ENCODE assay signal across 20 cellular contexts in the genomic region with DNA sequence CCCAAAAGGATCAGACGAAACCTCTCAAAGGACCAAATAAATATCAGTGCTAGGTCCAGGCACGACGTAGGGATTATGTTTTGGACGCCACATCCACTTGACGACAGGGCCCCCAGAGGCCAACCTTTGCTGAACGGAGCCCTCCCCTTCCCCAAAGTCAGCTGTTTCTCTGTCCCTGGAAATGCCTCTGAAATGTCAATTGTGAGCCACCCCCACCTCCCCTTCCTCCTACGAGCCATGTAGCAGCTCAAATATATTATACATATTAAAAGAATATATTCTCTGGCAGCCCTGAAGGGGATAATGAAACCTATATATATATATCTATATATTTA. TPM values are rescaled to one million over a fixed set of nuclear protein-coding genes. Genes with fewer than 3 reads are reported as not detected.
A peak's percentile ranks its signal among the peaks of the same experiment; 100 is the strongest.
DNase-seq lines count a peak whose midpoint lies in the region; ATAC-seq, FAIRE-seq and TF ChIP-seq lines count a peak whose summit lies in the region.
"Had no signal": no experiment of that assay in that cellular context is flagged by ENCODE, and none has a peak within 500 bp of the region (broad histone marks: within the 10 kb centered on the region; RNA-seq: fewer than 3 reads in every experiment).

No MANE protein-coding gene starts in this region.

- intact Hi-C loops in K562 (cut with micrococcal nuclease) (loop anchor here (1.0 to 5.0 kb wide), 3 partner anchors 33 to 655 kb away; no protein-coding TSS in a partner anchor), colonic mucosa (cut with DNase I) (no loop called here)

- TF ChIP-seq RAD21 in K562 (CRISPR knock-in tag; conservative IDR thresholded peaks at IDR 0.05 in 1 of 2, IDR thresholded peaks at IDR 0.05 in 1 of 2) = no peak
- TF ChIP-seq RAD21 in neural cell (conservative IDR thresholded peaks at IDR 0.05) = no peak

- H3K9me1 ChIP-seq in K562 (ENCODE audit: control insufficient read depth, insufficient read depth, low read length) = no peaks in the 10 kb centered on the region

- H3K4me2 ChIP-seq in K562 (ENCODE audit: insufficient read depth, low read length) (no peak overlapping the region), neural cell (ENCODE audit: low read length) (peak overlapping the region; percentile 27)

- H3K4me1 ChIP-seq in HUES64 (ENCODE audit: insufficient read depth, low read length) = peaks cover 24% of the 10 kb centered on the region
- H3K4me1 ChIP-seq in K562 (replicated peaks in 1 of 2; ENCODE audit: control insufficient read depth in 2 of 2, insufficient read depth in 2 of 2, low read length in 2 of 2) = peaks cover 10 to 16% of the 10 kb centered on the region in 2 experiments; a peak in 4 of 5 replicates
- H3K4me1 ChIP-seq in colonic mucosa = no peaks in the 10 kb centered on the region

- 20% methylated on average over 6 of the region's 7 CpGs for WGBS in HUES64
- WGBS in K562 (ENCODE audit: insufficient coverage, low coverage, missing lambda C conversion rate) = 11% methylated on average over 7 of the region's 7 CpGs

- BruUV-seq in K562 (replicated peaks; lab: Mats Ljungman, UMichigan) = no TSS peak

- CTCF ChIA-PET in K562 (lab: Yijun Ruan, JAX; ENCODE audit: low intra/inter-chr PET ratio) = no interaction called here

- no peaks in the 10 kb centered on the region for H3K9me3 ChIP-seq in HUES64 (ENCODE audit: insufficient read depth, low read depth, low read length)
- H3K9me3 ChIP-seq in K562 (replicated peaks; ENCODE audit: control insufficient read depth, insufficient read depth, low read depth, low read length) = no peaks in the 10 kb centered on the region
- no peaks in the 10 kb centered on the region for H3K9me3 ChIP-seq in neural cell (ENCODE audit: low read length)
- no peaks in the 10 kb centered on the region for H3K9me3 ChIP-seq in colonic mucosa
- H3K9me3 ChIP-seq: body of pancreas had no signal

- TF ChIP-seq POLR2A in K562 (conservative IDR thresholded peaks at IDR 0.05) = no peak

- ATAC-seq in K562 (no peak), GM18519 (IDR thresholded peaks at IDR 0.05; ENCODE audit: low FRiP score, unreplicated experiment) (no peak), HG02870 (IDR thresholded peaks at IDR 0.05; ENCODE audit: unreplicated experiment) (no peak)
- ATAC-seq: activated naive CD4-positive, alpha-beta T cell treated with anti-CD3 and anti-CD28 coated beads, Interleukin-2, amount 50 U/mL, for 72 hours; body of pancreas; left ventricle myocardium superior; PC-3; stimulated activated naive B cell treated with anti-CD40 and anti-IgM and Interleukin-4, amounts not matched to agents 10 μg/mL and 1 μg/mL and 100 μg/mL, for 72 hours had no signal

- no peak for TF ChIP-seq CTCF in K562 (IDR thresholded peaks at IDR 0.05 in 2 of 3, conservative IDR thresholded peaks at IDR 0.05 in 1 of 3; ENCODE audit: insufficient read depth in 2 of 3, low read depth in 1 of 3, low read length in 3 of 3)
- TF ChIP-seq CTCF in neural cell (IDR thresholded peaks at IDR 0.05; ENCODE audit: poor library complexity, severe bottlenecking) = no peak
- no peak for TF ChIP-seq CTCF in colonic mucosa (IDR thresholded peaks at IDR 0.05)

- POLR2A ChIA-PET in K562 (lab: Yijun Ruan, JAX) = interaction anchor here (0.7 to 0.9 kb wide), 2 partner anchors 12 to 345 kb away, joined by 3 read pairs; no protein-coding TSS in a partner anchor

- 0 out of 2 replicates have a peak overlapping the region, but pooled peaks have one; percentile 14 for H2AFZ ChIP-seq in K562 (ENCODE audit: low read depth, low read length)
- peak overlapping the region; percentile 65 for H2AFZ ChIP-seq in neural cell (ENCODE audit: low read depth, low read length)

- no peaks in the 10 kb centered on the region for H3K9me2 ChIP-seq in neural cell (ENCODE audit: insufficient read depth, low read length)

- H3K9ac ChIP-seq in HUES64 (ENCODE audit: low read depth, low read length) = no peak overlapping the region
- peak overlapping the region in 1 of 2 experiments; percentile 68; a peak in 1 of 4 replicates for H3K9ac ChIP-seq in K562 (ENCODE audit: insufficient read depth in 1 of 2, low read depth in 2 of 2, low read length in 2 of 2)
- H3K9ac ChIP-seq in neural cell (ENCODE audit: low read length) = no peak overlapping the region
- H3K9ac ChIP-seq in colonic mucosa (ENCODE audit: low read depth in 2 of 2, low read length in 2 of 2) = no peak overlapping the region

- TF ChIP-seq EP300 in K562 (IDR thresholded peaks at IDR 0.05; ENCODE audit: low read length) (no peak), neural cell (conservative IDR thresholded peaks at IDR 0.05; ENCODE audit: poor library complexity, severe bottlenecking) (no peak)

- H3K27ac ChIP-seq in HUES64 (ENCODE audit: low read depth, low read length) = no peak overlapping the region
- no peak overlapping the region for H3K27ac ChIP-seq in K562 (ENCODE audit: extremely low read depth, low read depth, low read length)
- peak overlapping the region; percentile 45 for H3K27ac ChIP-seq in neural cell (ENCODE audit: low read length)
- no peak overlapping the region for H3K27ac ChIP-seq in colonic mucosa
- H3K27ac ChIP-seq: 22Rv1, body of pancreas, C4-2B had no signal

- H3F3A ChIP-seq in neural cell (ENCODE audit: insufficient read depth, low read length, poor library complexity, severe bottlenecking) = no peaks in the 10 kb centered on the region

- H4K20me1 ChIP-seq in K562 (replicated peaks; ENCODE audit: control insufficient read depth, insufficient read depth, low read length) = peaks cover 9% of the 10 kb centered on the region; the same call in 1 of the 2 replicates
- no peaks in the 10 kb centered on the region for H4K20me1 ChIP-seq in neural cell (ENCODE audit: insufficient read depth)

- peak overlapping the region; percentile 43 for H3K4me3 ChIP-seq in HUES64 (ENCODE audit: low read length)
- H3K4me3 ChIP-seq in K562 = no peak overlapping the region
- no peak overlapping the region for H3K4me3 ChIP-seq in neural cell (ENCODE audit: low read length)
- no peak overlapping the region for H3K4me3 ChIP-seq in colonic mucosa
- H3K4me3 ChIP-seq: body of pancreas had no signal

- FAIRE-seq in K562 (lab: Jason Lieb, UNC) = no peak

- H3K27me3 ChIP-seq in HUES64 (ENCODE audit: insufficient read depth, low read length) = peaks cover 15% of the 10 kb centered on the region
- H3K27me3 ChIP-seq in K562 (ENCODE audit: control insufficient read depth in 2 of 2, insufficient read depth in 2 of 2, low read length in 2 of 2) = peaks cover 8 to 30% of the 10 kb centered on the region in 2 experiments; a peak in 4 of 5 replicates
- no peaks in the 10 kb centered on the region for H3K27me3 ChIP-seq in neural cell (ENCODE audit: insufficient read depth, low read depth, low read length)
- H3K27me3 ChIP-seq in colonic mucosa = peaks cover 10% of the 10 kb centered on the region
- H3K27me3 ChIP-seq: body of pancreas had no signal

- H3K79me2 ChIP-seq in K562 (ENCODE audit: control insufficient read depth, insufficient read depth, low read length) (no peaks in the 10 kb centered on the region), neural cell (replicated peaks; ENCODE audit: insufficient read depth, low read length) (no peaks in the 10 kb centered on the region)

- in situ Hi-C loops in K562 (cut with MboI) = loop anchor here (5.0 to 10.0 kb wide), 2 partner anchors 328 to 670 kb away; no protein-coding TSS in a partner anchor

- H3K36me3 ChIP-seq in HUES64 (ENCODE audit: insufficient read depth, low read length) (no peaks in the 10 kb centered on the region), K562 (ENCODE audit: control insufficient read depth, insufficient read depth, low read length) (no peaks in the 10 kb centered on the region), neural cell (ENCODE audit: insufficient read depth, low read length) (no peaks in the 10 kb centered on the region), colonic mucosa (no peaks in the 10 kb centered on the region)

- DNase-seq in NCI-H1417 (lab: John Stamatoyannopoulos, UW) (peak in 2 of 3 experiments; percentile 72 to 78), NCI-H1417 treated with DMSO at 0.1 percent for 48 hours (lab: John Stamatoyannopoulos, UW) (no peak), K562 (ENCODE audit: extremely low read depth in 1 of 4, low spot score in 3 of 4) (no peak), colonic mucosa (no peak)
- DNase-seq: activated CD4-positive, alpha-beta T cell treated with anti-CD3 and anti-CD28 coated beads for 48 hours; activated T-cell treated with anti-CD3 and anti-CD28 coated beads, Interleukin-2, amount 50 U/mL, for 1 hour; body of pancreas; GOT3; left ventricle myocardium superior; posterior cingulate gyrus; stimulated activated naive B cell treated with anti-CD40 and anti-IgM and Interleukin-4, amounts not matched to agents 10 μg/mL and 1 μg/mL and 100 μg/mL, for 72 hours; trophoblast cell had no signal

RNA-seq across cellular contexts. Expression of a gene that starts 39.6 kb away (rescaled TPM):
- polyA plus RNA-seq in HUES64 (2013, experiment 1 of 2) = 29.9 TPM
- 35.1 TPM for polyA plus RNA-seq in HUES64 (2013, experiment 2 of 2)
- 43.7 and 53.8 TPM in 2 replicates for total RNA-seq in K562 (2011; cell fraction: chromatin; rRNA removed; ENCODE audit: low replicate concordance)
- 36.5 and 40.0 TPM in 2 replicates for total RNA-seq in K562 (2011; cell fraction: nucleolus; rRNA removed)
- 62.1 and 86.8 TPM in 2 replicates for total RNA-seq in K562 (2011; cell fraction: nucleoplasm; rRNA removed)
- total RNA-seq in K562 (2014; rRNA removed) (20.6 and 24.2 TPM in 2 replicates), K562 (2014; rRNA removed; fragmentation: Illumina TruSeq; extraction: Trizol) (19.6 and 21.0 TPM in 2 replicates), K562 (2015; rRNA removed; fragmentation: Illumina TruSeq; extraction: Trizol) (26.4 and 27.6 TPM in 2 replicates), K562 (2021) (30.1 and 34.0 TPM in 2 replicates), colonic mucosa (100 to 1,000 TPM in 1 of 2 donors, 10 to 100 TPM in 1; 87.2 to 103 TPM)
- polyA plus RNA-seq in K562 (2011; rRNA removed) (29.6 and 41.5 TPM in 2 replicates), K562 (2014; fragmentation: Illumina TruSeq; extraction: Trizol) (31.5 and 31.9 TPM in 2 replicates), K562 (2014; fragmentation: Nextera tagmentation; extraction: Ambion mirVana) (10 to 100 TPM; 16.9 to 17.3 TPM), K562 (2014; rRNA removed) (37.1 and 38.9 TPM in 2 replicates), neural cell (344 and 359 TPM in 2 replicates)
- 47.2 and 47.4 TPM in 2 replicates for polyA plus RNA-seq in K562 (2011; cell fraction: cytosol; rRNA removed)
- 31.4 and 37.8 TPM in 2 replicates for polyA plus RNA-seq in K562 (2011; cell fraction: nucleus; rRNA removed)
- polyA plus RNA-seq in K562 (2012) = 25.2 and 30.6 TPM in 2 replicates
- polyA minus RNA-seq in K562 (2011; rRNA and poly(A)+ RNA removed) = 23.6 and 40.0 TPM in 2 replicates
- 11.2 and 17.5 TPM in 2 replicates for polyA minus RNA-seq in K562 (2011; cell fraction: cytosol; rRNA and poly(A)+ RNA removed)
- 9.4 and 10.1 TPM in 2 replicates for polyA minus RNA-seq in K562 (2011; cell fraction: nucleus; rRNA and poly(A)+ RNA removed)
- 228 and 231 TPM in 2 replicates for polyA minus RNA-seq in neural cell

RNA-seq across cellular contexts. Expression of a gene that starts 46.2 kb away (rescaled TPM):
- polyA plus RNA-seq in HUES64 (2013, experiment 1 of 2) = 93.2 TPM
- polyA plus RNA-seq in HUES64 (2013, experiment 2 of 2) = 98.6 TPM
- total RNA-seq in K562 (2011; cell fraction: chromatin; rRNA removed; ENCODE audit: low replicate concordance) = not detected in 2 replicates
- not detected in 2 replicates for total RNA-seq in K562 (2011; cell fraction: nucleolus; rRNA removed)
- not detected in 2 replicates for total RNA-seq in K562 (2011; cell fraction: nucleoplasm; rRNA removed)
- total RNA-seq in K562 (2014; rRNA removed) (not detected in 2 replicates), K562 (2014; rRNA removed; fragmentation: Illumina TruSeq; extraction: Trizol) (not detected in 2 replicates), K562 (2015; rRNA removed; fragmentation: Illumina TruSeq; extraction: Trizol) (not detected in 2 replicates), K562 (2021) (0.13 TPM in 1 of 2 replicates, not detected in the other), colonic mucosa (1 to 10 TPM in 1 of 2 donors, not detected in 1; 3.3 TPM)
- polyA plus RNA-seq in K562 (2011; rRNA removed) (not detected in 2 replicates), K562 (2014; fragmentation: Illumina TruSeq; extraction: Trizol) (not detected in 2 replicates), K562 (2014; fragmentation: Nextera tagmentation; extraction: Ambion mirVana) (not detected), K562 (2014; rRNA removed) (not detected in 2 replicates), neural cell (996 and 1,180 TPM in 2 replicates)
- polyA plus RNA-seq in K562 (2011; cell fraction: cytosol; rRNA removed) = not detected in 2 replicates
- polyA plus RNA-seq in K562 (2011; cell fraction: nucleus; rRNA removed) = not detected in 2 replicates
- polyA plus RNA-seq in K562 (2012) = 0.34 and 0.64 TPM in 2 replicates
- polyA minus RNA-seq in K562 (2011; rRNA and poly(A)+ RNA removed) = not detected in 2 replicates
- not detected in 2 replicates for polyA minus RNA-seq in K562 (2011; cell fraction: cytosol; rRNA and poly(A)+ RNA removed)
- not detected in 2 replicates for polyA minus RNA-seq in K562 (2011; cell fraction: nucleus; rRNA and poly(A)+ RNA removed)
- 462 and 477 TPM in 2 replicates for polyA minus RNA-seq in neural cell
- total RNA-seq: PC-3 had no signal

Comparison
In these comparisons a context has a peak if more than half of its experiments do, and no peak if none do; other contexts are left out.
1. DNase-seq: peak in NCI-H1417 (2 of 3); none in NCI-H1417 treated with DMSO at 0.1 percent for 48 hours (single experiment), K562 (0 of 4) and colonic mucosa (single experiment).